15 cellular contexts compared by ENCODE assay signal in genomic region chr6:24149836-24150235, GRCh38. TPM values are rescaled to one million over a fixed set of nuclear protein-coding genes. Genes with fewer than 3 reads are reported as not detected.
A peak's percentile ranks its signal among the peaks of the same experiment; 100 is the strongest.
DNase-seq lines count a peak whose midpoint lies in the region; TF ChIP-seq lines count a peak whose summit lies in the region.
"Had no signal": no experiment of that assay in that cellular context is flagged by ENCODE, and none has a peak within 500 bp of the region (broad histone marks: within the 10 kb centered on the region; RNA-seq: fewer than 3 reads in every experiment).

No MANE protein-coding gene starts in this region.

- H4K8ac ChIP-seq in neuronal stem cell (ENCODE audit: low read depth, low read length), result no peak overlapping the region

- no peak overlapping the region for H4K91ac ChIP-seq in neuronal stem cell (ENCODE audit: low read depth, low read length, poor library complexity)

- H2AK5ac ChIP-seq in neuronal stem cell (ENCODE audit: low read depth, low read length), result no peak overlapping the region

- no peak for TF ChIP-seq CTCF in hepatocyte (IDR thresholded peaks at IDR 0.05; ENCODE audit: poor library complexity)

- H3K18ac ChIP-seq in neuronal stem cell (ENCODE audit: low read length), result no peak overlapping the region

- no peaks in the 10 kb centered on the region for H3K79me1 ChIP-seq in neuronal stem cell (ENCODE audit: low read depth, low read length)

- no peak overlapping the region for H3K23ac ChIP-seq in neuronal stem cell (ENCODE audit: low read depth, low read length, poor library complexity)

- H2BK12ac ChIP-seq in neuronal stem cell (ENCODE audit: low read length), result no peak overlapping the region

- H3K27me3 ChIP-seq in hepatocyte, result no peaks in the 10 kb centered on the region
- H3K27me3 ChIP-seq in neuronal stem cell (ENCODE audit: control insufficient read depth in 3 of 3, insufficient read depth in 3 of 3, low read depth in 1 of 3, low read length in 3 of 3), result no peaks in the 10 kb centered on the region
- H3K27me3 ChIP-seq: BLaER1 had no signal

- H2AFZ ChIP-seq in hepatocyte, result no peak overlapping the region
- no peak overlapping the region for H2AFZ ChIP-seq in neuronal stem cell (ENCODE audit: low read length)

- H3K4me3 ChIP-seq in hepatocyte (no peak overlapping the region), neuronal stem cell (ENCODE audit: low read length in 2 of 2) (no peak overlapping the region)
- H3K4me3 ChIP-seq: BLaER1 had no signal

- H3K14ac ChIP-seq in neuronal stem cell (ENCODE audit: low read length), result no peak overlapping the region

- H3K4me1 ChIP-seq in hepatocyte (ENCODE audit: insufficient read depth), result peaks cover 20% of the 10 kb centered on the region
- peaks cover 0 to 3% of the 10 kb centered on the region in 2 donors for H3K4me1 ChIP-seq in neuronal stem cell (ENCODE audit: control insufficient read depth in 2 of 2, insufficient read depth in 1 of 2, low read depth in 1 of 2, low read length in 2 of 2)
- H3K4me1 ChIP-seq: BLaER1 had no signal

- no peak overlapping the region for H3K4me2 ChIP-seq in hepatocyte
- no peak overlapping the region for H3K4me2 ChIP-seq in neuronal stem cell (ENCODE audit: insufficient read depth, low read length, poor library complexity, severe bottlenecking)
- H3K4me2 ChIP-seq: BLaER1 had no signal

- H2BK15ac ChIP-seq in neuronal stem cell (ENCODE audit: low read length), result no peak overlapping the region

- no peak overlapping the region for H2BK120ac ChIP-seq in neuronal stem cell (ENCODE audit: low read depth, low read length)

- WGBS in hepatocyte (ENCODE audit: low lambda C conversion rate, missing lambda C conversion rate), result 27% methylated on average over 3 of the region's 3 CpGs
- whole genome bisulfite sequencing in neuronal stem cell (ENCODE audit: extremely low coverage in 2 of 2, insufficient read length in 2 of 2, insufficient replicate concordance in 1 of 2), 2 donors, result no CpG with 5 or more reads among the region's 3 CpGs

- H4K20me1 ChIP-seq in hepatocyte (ENCODE audit: insufficient read depth, poor library complexity, severe bottlenecking), result no peaks in the 10 kb centered on the region
- H4K20me1 ChIP-seq: BLaER1 had no signal

- DNase-seq in NCI-H146 (lab: John Stamatoyannopoulos, UW), result peak; percentile 17
- DNase-seq in NCI-H146 treated with DMSO at 0.1 percent for 48 hours (lab: John Stamatoyannopoulos, UW; ENCODE audit: unreplicated experiment), result no peak
- peak; percentile 64 for DNase-seq in DMS53 (lab: John Stamatoyannopoulos, UW)
- peak; percentile 55 for DNase-seq in NCI-H748 (lab: John Stamatoyannopoulos, UW; ENCODE audit: unreplicated experiment)
- DNase-seq in hepatocyte (ENCODE audit: low spot score), result peak; percentile 4
- DNase-seq in activated effector memory CD4-positive, alpha-beta T cell treated with Interleukin-2 at 50 U/mL for 16 hours, result no peak
- DNase-seq in neuronal stem cell (ENCODE audit: low spot score), result no peak
- DNase-seq: 8988T; AML-193; CD8-positive, alpha-beta memory T cell; DMS79; GOT3; HCEC 1CT; HFFc6 had no signal

- H3K9ac ChIP-seq in neuronal stem cell (ENCODE audit: low read depth, low read length, poor library complexity), result no peak overlapping the region
- H3K9ac ChIP-seq: BLaER1 had no signal

- no peaks in the 10 kb centered on the region for H3K9me3 ChIP-seq in hepatocyte (ENCODE audit: low read depth)
- no peaks in the 10 kb centered on the region for H3K9me3 ChIP-seq in neuronal stem cell (replicated peaks in 1 of 2; ENCODE audit: control insufficient read depth in 2 of 2, insufficient read depth in 1 of 2, low read depth in 1 of 2, low read length in 2 of 2)
- H3K9me3 ChIP-seq: BLaER1 had no signal

- no peak overlapping the region for H3K4ac ChIP-seq in neuronal stem cell (ENCODE audit: low read length)

- H3K79me2 ChIP-seq in hepatocyte, result no peaks in the 10 kb centered on the region

- no peaks in the 10 kb centered on the region for H3K9me2 ChIP-seq in hepatocyte (replicated peaks; ENCODE audit: insufficient read depth)

- H3K27ac ChIP-seq in hepatocyte (no peak overlapping the region), neuronal stem cell (replicated peaks; ENCODE audit: low read length) (no peak overlapping the region)
- H3K27ac ChIP-seq: BLaER1 had no signal

- H2BK5ac ChIP-seq in neuronal stem cell (ENCODE audit: low read length), result no peak overlapping the region

- H3K36me3 ChIP-seq in hepatocyte (replicated peaks; ENCODE audit: insufficient read depth, low read depth) (no peaks in the 10 kb centered on the region), neuronal stem cell (replicated peaks in 1 of 2; ENCODE audit: control insufficient read depth in 2 of 2, insufficient read depth in 2 of 2, low read length in 2 of 2) (no peaks in the 10 kb centered on the region)
- H3K36me3 ChIP-seq: BLaER1 had no signal

RNA-seq across cellular contexts. Expression of gene NRSN1, which starts 23.8 kb away (rescaled TPM):
- total RNA-seq in hepatocyte, result not detected in 2 replicates
- 0.51 TPM in 1 of 2 replicates, not detected in the other for polyA plus RNA-seq in hepatocyte
- polyA plus RNA-seq in neuronal stem cell (2013, experiment 1 of 2), result 0.70 TPM
- 0.55 TPM for polyA plus RNA-seq in neuronal stem cell (2013, experiment 2 of 2)
- total RNA-seq: CD8-positive, alpha-beta memory T cell; HFFc6 had no signal
- polyA plus RNA-seq: CD8-positive, alpha-beta memory T cell had no signal

Comparison
In these comparisons a context has a peak if more than half of its experiments do, and no peak if none do; other contexts are left out.
1. DNase-seq: peak in NCI-H146 (single experiment), DMS53 (single experiment), NCI-H748 (single experiment) and hepatocyte (single experiment); none in NCI-H146 treated with DMSO at 0.1 percent for 48 hours (single experiment), activated effector memory CD4-positive, alpha-beta T cell treated with Interleukin-2 at 50 U/mL for 16 hours (single experiment) and neuronal stem cell (single experiment).